Comparison of ENCODE assay signal across 1 cellular context in the genomic region with DNA sequence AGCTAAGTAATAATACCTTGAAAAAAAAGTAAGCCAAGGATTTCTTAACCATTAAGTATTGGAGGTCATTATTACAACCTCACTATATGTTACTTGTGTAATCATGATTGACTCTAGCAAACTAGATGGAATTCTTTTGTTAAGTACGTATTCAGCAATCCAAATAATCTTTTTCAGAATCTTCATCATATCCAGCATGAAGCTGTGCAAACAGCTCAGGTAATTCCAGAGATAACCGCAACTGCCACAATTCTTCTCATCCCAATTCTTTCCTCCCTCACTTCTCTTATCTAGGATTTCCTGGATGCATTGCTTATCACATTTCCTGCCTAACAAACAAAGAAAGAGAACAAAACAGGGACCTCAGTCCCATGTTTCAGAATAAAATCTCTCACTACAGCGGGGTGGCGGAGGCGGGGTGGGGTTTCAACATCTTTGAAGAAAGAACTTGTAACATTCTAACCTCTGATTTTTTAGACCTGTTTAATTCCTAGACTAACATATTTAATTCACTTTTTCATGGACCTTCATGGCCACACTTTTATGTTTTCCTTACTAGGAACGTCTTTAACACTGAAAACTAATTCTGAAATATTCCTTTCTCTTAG.
TF ChIP-seq lines count a peak whose summit lies in the region.

No MANE protein-coding gene starts in this region.

TF ChIP-seq in GM23338, 12 proteins besides CTCF, POLR2A, EP300 and RAD21:
- TF ChIP-seq, protein P1, sequence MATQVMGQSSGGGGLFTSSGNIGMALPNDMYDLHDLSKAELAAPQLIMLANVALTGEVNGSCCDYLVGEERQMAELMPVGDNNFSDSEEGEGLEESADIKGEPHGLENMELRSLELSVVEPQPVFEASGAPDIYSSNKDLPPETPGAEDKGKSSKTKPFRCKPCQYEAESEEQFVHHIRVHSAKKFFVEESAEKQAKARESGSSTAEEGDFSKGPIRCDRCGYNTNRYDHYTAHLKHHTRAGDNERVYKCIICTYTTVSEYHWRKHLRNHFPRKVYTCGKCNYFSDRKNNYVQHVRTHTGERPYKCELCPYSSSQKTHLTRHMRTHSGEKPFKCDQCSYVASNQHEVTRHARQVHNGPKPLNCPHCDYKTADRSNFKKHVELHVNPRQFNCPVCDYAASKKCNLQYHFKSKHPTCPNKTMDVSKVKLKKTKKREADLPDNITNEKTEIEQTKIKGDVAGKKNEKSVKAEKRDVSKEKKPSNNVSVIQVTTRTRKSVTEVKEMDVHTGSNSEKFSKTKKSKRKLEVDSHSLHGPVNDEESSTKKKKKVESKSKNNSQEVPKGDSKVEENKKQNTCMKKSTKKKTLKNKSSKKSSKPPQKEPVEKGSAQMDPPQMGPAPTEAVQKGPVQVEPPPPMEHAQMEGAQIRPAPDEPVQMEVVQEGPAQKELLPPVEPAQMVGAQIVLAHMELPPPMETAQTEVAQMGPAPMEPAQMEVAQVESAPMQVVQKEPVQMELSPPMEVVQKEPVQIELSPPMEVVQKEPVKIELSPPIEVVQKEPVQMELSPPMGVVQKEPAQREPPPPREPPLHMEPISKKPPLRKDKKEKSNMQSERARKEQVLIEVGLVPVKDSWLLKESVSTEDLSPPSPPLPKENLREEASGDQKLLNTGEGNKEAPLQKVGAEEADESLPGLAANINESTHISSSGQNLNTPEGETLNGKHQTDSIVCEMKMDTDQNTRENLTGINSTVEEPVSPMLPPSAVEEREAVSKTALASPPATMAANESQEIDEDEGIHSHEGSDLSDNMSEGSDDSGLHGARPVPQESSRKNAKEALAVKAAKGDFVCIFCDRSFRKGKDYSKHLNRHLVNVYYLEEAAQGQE (IDR thresholded peaks at IDR 0.05; ENCODE audit: unreplicated experiment): no peak
- TF ChIP-seq, protein P2, sequence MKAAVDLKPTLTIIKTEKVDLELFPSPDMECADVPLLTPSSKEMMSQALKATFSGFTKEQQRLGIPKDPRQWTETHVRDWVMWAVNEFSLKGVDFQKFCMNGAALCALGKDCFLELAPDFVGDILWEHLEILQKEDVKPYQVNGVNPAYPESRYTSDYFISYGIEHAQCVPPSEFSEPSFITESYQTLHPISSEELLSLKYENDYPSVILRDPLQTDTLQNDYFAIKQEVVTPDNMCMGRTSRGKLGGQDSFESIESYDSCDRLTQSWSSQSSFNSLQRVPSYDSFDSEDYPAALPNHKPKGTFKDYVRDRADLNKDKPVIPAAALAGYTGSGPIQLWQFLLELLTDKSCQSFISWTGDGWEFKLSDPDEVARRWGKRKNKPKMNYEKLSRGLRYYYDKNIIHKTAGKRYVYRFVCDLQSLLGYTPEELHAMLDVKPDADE (IDR thresholded peaks at IDR 0.05): no peak
- TF ChIP-seq ZNF331 (CRISPR knock-in tag; IDR thresholded peaks at IDR 0.05; ENCODE audit: low read depth) (no peak), POLR2AphosphoS5 (IDR thresholded peaks at IDR 0.05; ENCODE audit: low read depth) (no peak), JUNB (IDR thresholded peaks at IDR 0.05; ENCODE audit: unreplicated experiment) (no peak), EZH2 (IDR thresholded peaks at IDR 0.05; ENCODE audit: low read depth, unreplicated experiment) (no peak)
TF ChIP-seq in GM23338: peak in this region for 0.
